In genomic region chr12:92702754-92703679, GRCh38 we compare ENCODE assay signal across 10 cellular contexts. TPM values are rescaled to one million over a fixed set of nuclear protein-coding genes. Genes with fewer than 3 reads are reported as not detected.
DNase-seq lines count a peak whose midpoint lies in the region; ATAC-seq and TF ChIP-seq lines count a peak whose summit lies in the region.
"Had no signal": no experiment of that assay in that cellular context is flagged by ENCODE, and none has a peak within 500 bp of the region (broad histone marks: within the 10 kb centered on the region; RNA-seq: fewer than 3 reads in every experiment).

A gene with protein sequence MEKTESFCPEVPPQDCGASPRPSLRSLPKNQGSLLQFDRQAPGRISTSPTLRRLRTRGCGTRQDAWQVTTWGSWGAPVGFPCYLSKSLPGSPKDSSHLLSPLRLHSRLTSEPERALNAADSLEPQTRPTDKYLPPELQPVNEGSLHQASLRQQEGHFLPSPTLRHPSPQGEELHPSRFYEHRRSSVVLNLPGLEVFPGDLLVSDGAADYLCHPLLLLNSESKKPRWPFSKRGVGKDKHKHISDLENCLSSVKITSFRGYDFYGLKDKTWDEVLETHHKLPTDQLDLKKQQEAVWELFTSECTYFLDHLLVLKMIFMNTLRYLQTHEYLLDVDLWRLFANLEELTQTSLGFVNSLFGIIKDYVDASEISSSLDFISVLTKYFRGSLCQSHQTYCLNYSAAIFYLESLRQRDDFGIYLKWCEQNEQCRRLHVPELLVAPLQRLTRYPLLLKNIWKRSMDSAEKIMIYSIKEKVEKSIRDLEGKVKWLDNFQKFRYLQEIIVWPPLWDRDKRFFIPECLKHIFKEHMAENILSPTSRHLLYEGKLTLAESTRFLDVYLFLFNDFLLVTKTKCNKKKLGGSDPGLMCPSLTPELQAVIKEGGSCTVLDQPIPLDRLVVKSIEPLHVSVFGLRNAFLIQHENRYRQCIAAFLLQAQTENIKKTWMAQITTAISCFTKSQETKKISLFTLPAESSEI (plus strand): TSS chr12:92702989. CDS start chr12:92706632, 3,643 bp downstream.

- DNase-seq in GM13977 (ENCODE audit: low spot score) (peak; percentile 76), left kidney (ENCODE audit: low read depth, low spot score) (peak; percentile 66), NCI-H524 treated with DMSO at 0.1 percent for 48 hours (lab: John Stamatoyannopoulos, UW) (no peak), nucleus accumbens (lab: John Stamatoyannopoulos, UW) (no peak), tibial nerve (ENCODE audit: low spot score in 2 of 2) (no peak)
- no peak for DNase-seq in activated CD4-positive, alpha-beta T cell treated with anti-CD3 and anti-CD28 coated beads for 1 hour
- DNase-seq: uterus had no signal

- no peaks in the 10 kb centered on the region for H3K36me3 ChIP-seq in tibial nerve
- H3K36me3 ChIP-seq: uterus had no signal

- no peak for TF ChIP-seq EP300 in tibial nerve (IDR thresholded peaks at IDR 0.05)

- in situ Hi-C loops in GM13977 (cut with MboI; ENCODE audit: low pct_unique_long_range_greater_than_20kb, low sequenced_read_pairs, unreplicated experiment) = no loop called here

- H3K4me3 ChIP-seq in tibial nerve = peak within 1 kb of the TSS in 1 of 4 donors; percentile 13
- H3K4me3 ChIP-seq: uterus had no signal

- H3K27ac ChIP-seq in tibial nerve = peak within 1 kb of the TSS in 1 of 4 donors; percentile 31
- H3K27ac ChIP-seq: uterus had no signal

- no peak for TF ChIP-seq CTCF in GM13977 (IDR thresholded peaks at IDR 0.05; ENCODE audit: extremely low read depth, insufficient read depth, missing control alignments)
- no peak for TF ChIP-seq CTCF in tibial nerve (IDR thresholded peaks at IDR 0.05)

- H3K27me3 ChIP-seq in tibial nerve = no peaks in the 10 kb centered on the region
- H3K27me3 ChIP-seq: uterus had no signal

- TF ChIP-seq POLR2A in tibial nerve (IDR thresholded peaks at IDR 0.05) = no peak

- no peaks in the 10 kb centered on the region for H3K4me1 ChIP-seq in tibial nerve
- H3K4me1 ChIP-seq: uterus had no signal

- no peaks in the 10 kb centered on the region for H3K9me3 ChIP-seq in tibial nerve
- H3K9me3 ChIP-seq: uterus had no signal

- 78 to 88% methylated on average over 8 of the region's 8 CpGs for WGBS in tibial nerve, 2 donors

- peak; percentile 83 for ATAC-seq in GM21526 (IDR thresholded peaks at IDR 0.05; ENCODE audit: low FRiP score, unreplicated experiment)
- peak; percentile 91 for ATAC-seq in HG03575 (IDR thresholded peaks at IDR 0.05; ENCODE audit: extremely low read depth, insufficient number of reproducible peaks, low FRiP score, unreplicated experiment)

RNA-seq across cellular contexts. Expression of the gene that starts here (rescaled TPM):
- total RNA-seq in tibial nerve = 1 to 10 TPM; 1.2 to 3.1 (median 2.2) TPM
- total RNA-seq: lung microvascular endothelial cell had no signal

Comparison
In these comparisons a context has a peak if more than half of its experiments do, and no peak if none do; other contexts are left out.
1. DNase-seq: peak in GM13977 (single experiment) and left kidney (single experiment); none in NCI-H524 treated with DMSO at 0.1 percent for 48 hours (single experiment), nucleus accumbens (0 of 56), activated CD4-positive, alpha-beta T cell treated with anti-CD3 and anti-CD28 coated beads for 1 hour (single experiment) and tibial nerve (0 of 2).